Comparison of ENCODE assay signal across 13 cellular contexts in the genomic region with DNA sequence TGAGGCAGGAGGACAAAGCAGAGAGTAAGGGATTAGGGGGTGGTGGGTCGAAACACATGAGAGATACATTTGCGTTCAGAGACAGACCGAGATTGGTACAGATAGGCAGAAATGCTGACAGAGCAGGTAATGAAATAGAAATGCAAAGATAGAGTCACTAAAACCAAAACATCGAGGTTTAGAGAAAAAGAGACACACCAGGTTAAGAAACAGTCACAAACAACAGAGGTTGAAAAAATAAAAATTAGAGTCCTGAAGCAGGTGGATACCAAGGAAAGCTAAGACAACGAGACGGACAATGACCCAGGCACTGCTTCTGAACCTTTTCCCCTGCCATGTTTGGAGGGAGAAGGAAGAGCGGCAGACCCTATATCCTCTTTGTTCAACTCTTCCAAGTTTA. TPM values are rescaled to one million over a fixed set of nuclear protein-coding genes. Genes with fewer than 3 reads are reported as not detected.
A peak's percentile ranks its signal among the peaks of the same experiment; 100 is the strongest.
DNase-seq lines count a peak whose midpoint lies in the region; ATAC-seq and TF ChIP-seq lines count a peak whose summit lies in the region.
"Had no signal": no experiment of that assay in that cellular context is flagged by ENCODE, and none has a peak within 500 bp of the region (broad histone marks: within the 10 kb centered on the region; RNA-seq: fewer than 3 reads in every experiment).

No MANE protein-coding gene starts in this region.

- H2BK120ac ChIP-seq in neuronal stem cell (ENCODE audit: low read depth, low read length) = no peak overlapping the region

- no peak for ATAC-seq in effector memory CD8-positive, alpha-beta T cell (replicated peaks)
- ATAC-seq in stimulated activated effector memory CD8-positive, alpha-beta T cell treated with anti-CD3 and anti-CD28 coated beads, Interleukin-12 subunit alpha, Interleukin-12 subunit beta, amount 100 ng/mL, for 72 hours = no peak
- no peak for ATAC-seq in GM18520 (IDR thresholded peaks at IDR 0.05; ENCODE audit: unreplicated experiment)

- H4K8ac ChIP-seq in neuronal stem cell (ENCODE audit: low read depth, low read length) = no peak overlapping the region

- no peak overlapping the region for H3K18ac ChIP-seq in neuronal stem cell (ENCODE audit: low read length)

- H3K9me3 ChIP-seq in Peyer's patch (no peaks in the 10 kb centered on the region), neuronal stem cell (replicated peaks in 1 of 2; ENCODE audit: control insufficient read depth in 2 of 2, insufficient read depth in 1 of 2, low read depth in 1 of 2, low read length in 2 of 2) (no peaks in the 10 kb centered on the region)

- H2AK5ac ChIP-seq in neuronal stem cell (ENCODE audit: low read depth, low read length) = no peak overlapping the region

- no peak for DNase-seq in activated CD4-positive, alpha-beta T cell treated with anti-CD3 and anti-CD28 coated beads, Interleukin-2, amount 10 ng/mL, durations not matched to agents 24 days and 14 days
- no peak for DNase-seq in activated CD4-positive, alpha-beta T cell treated with anti-CD3 and anti-CD28 coated beads for 1 hour
- DNase-seq in Peyer's patch = no peak
- no peak for DNase-seq in effector memory CD8-positive, alpha-beta T cell
- DNase-seq in stimulated activated effector memory CD8-positive, alpha-beta T cell treated with anti-CD3 and anti-CD28 coated beads, Interleukin-12 subunit alpha, Interleukin-12 subunit beta, amount 100 ng/mL, for 72 hours (ENCODE audit: low spot score in 2 of 2) = no peak
- no peak for DNase-seq in HPDE6-E6E7 (ENCODE audit: extremely low spot score)
- no peak for DNase-seq in neuronal stem cell (ENCODE audit: low spot score)
- DNase-seq: activated gamma-delta T cell; NCI-H1048; NCI-H82; stimulated activated naive CD4-positive, alpha-beta T cell treated with Interleukin-2 at 50 U/mL for 16 hours; T-helper 9 cell had no signal

- H3K9ac ChIP-seq in neuronal stem cell (ENCODE audit: low read depth, low read length, poor library complexity) = no peak overlapping the region

- H2BK12ac ChIP-seq in neuronal stem cell (ENCODE audit: low read length) = no peak overlapping the region

- peak overlapping the region in 2 of 4 donors; percentile 95 to 96 for H3K4me3 ChIP-seq in Peyer's patch
- no peak overlapping the region for H3K4me3 ChIP-seq in neuronal stem cell (ENCODE audit: low read length in 2 of 2)

- H2BK5ac ChIP-seq in neuronal stem cell (ENCODE audit: low read length) = no peak overlapping the region

- H3K79me1 ChIP-seq in neuronal stem cell (ENCODE audit: low read depth, low read length) = peaks cover 7% of the 10 kb centered on the region

- no peak overlapping the region for H3K4ac ChIP-seq in neuronal stem cell (ENCODE audit: low read length)

- H3K36me3 ChIP-seq in Peyer's patch (no peaks in the 10 kb centered on the region), neuronal stem cell (replicated peaks in 1 of 2; ENCODE audit: control insufficient read depth in 2 of 2, insufficient read depth in 2 of 2, low read length in 2 of 2) (peaks cover 0 to 4% of the 10 kb centered on the region in 2 donors)

- H3K14ac ChIP-seq in neuronal stem cell (ENCODE audit: low read length) = no peak overlapping the region

- H2AFZ ChIP-seq in neuronal stem cell (ENCODE audit: low read length) = no peak overlapping the region

- H3K27me3 ChIP-seq in Peyer's patch = no peaks in the 10 kb centered on the region
- H3K27me3 ChIP-seq in neuronal stem cell (ENCODE audit: control insufficient read depth in 3 of 3, insufficient read depth in 3 of 3, low read depth in 1 of 3, low read length in 3 of 3) = no peaks in the 10 kb centered on the region

- no peak overlapping the region for H3K4me2 ChIP-seq in neuronal stem cell (ENCODE audit: insufficient read depth, low read length, poor library complexity, severe bottlenecking)

- H3K27me3 Mint-ChIP-seq in activated CD4-positive, alpha-beta T cell treated with anti-CD3 and anti-CD28 coated beads, Interleukin-2, amount 10 ng/mL, durations not matched to agents 24 days and 14 days = peaks cover 19% of the 10 kb centered on the region
- H3K27me3 Mint-ChIP-seq in effector memory CD8-positive, alpha-beta T cell = no peaks in the 10 kb centered on the region

- TF ChIP-seq CTCF in Peyer's patch (IDR thresholded peaks at IDR 0.05) = no peak

- WGBS in neuronal stem cell (ENCODE audit: extremely low coverage in 2 of 2, insufficient read length in 2 of 2, insufficient replicate concordance in 1 of 2), 2 donors = no CpG with 5 or more reads among the region's 7 CpGs

- peaks cover 14% of the 10 kb centered on the region for H3K36me3 Mint-ChIP-seq in activated CD4-positive, alpha-beta T cell treated with anti-CD3 and anti-CD28 coated beads, Interleukin-2, amount 10 ng/mL, durations not matched to agents 24 days and 14 days (ENCODE audit: low read depth)
- H3K36me3 Mint-ChIP-seq in effector memory CD8-positive, alpha-beta T cell (ENCODE audit: insufficient read depth) = no peaks in the 10 kb centered on the region
- peaks cover 12% of the 10 kb centered on the region for H3K36me3 Mint-ChIP-seq in stimulated activated effector memory CD8-positive, alpha-beta T cell treated with anti-CD3 and anti-CD28 coated beads, Interleukin-12 subunit alpha, Interleukin-12 subunit beta, amount 100 ng/mL, for 72 hours

- peaks cover 28% of the 10 kb centered on the region for H3K4me1 Mint-ChIP-seq in activated CD4-positive, alpha-beta T cell treated with anti-CD3 and anti-CD28 coated beads, Interleukin-2, amount 10 ng/mL, durations not matched to agents 24 days and 14 days
- H3K4me1 Mint-ChIP-seq in effector memory CD8-positive, alpha-beta T cell (ENCODE audit: low read depth in 2 of 2) = peaks cover 30 to 41% of the 10 kb centered on the region in 2 donors
- peaks cover 26% of the 10 kb centered on the region for H3K4me1 Mint-ChIP-seq in stimulated activated effector memory CD8-positive, alpha-beta T cell treated with anti-CD3 and anti-CD28 coated beads, Interleukin-12 subunit alpha, Interleukin-12 subunit beta, amount 100 ng/mL, for 72 hours

- H4K91ac ChIP-seq in neuronal stem cell (ENCODE audit: low read depth, low read length, poor library complexity) = no peak overlapping the region

- H3K23ac ChIP-seq in neuronal stem cell (ENCODE audit: low read depth, low read length, poor library complexity) = no peak overlapping the region

- peak overlapping the region; percentile 97 for H3K27ac Mint-ChIP-seq in activated CD4-positive, alpha-beta T cell treated with anti-CD3 and anti-CD28 coated beads, Interleukin-2, amount 10 ng/mL, durations not matched to agents 24 days and 14 days
- peak overlapping the region; percentile 91 to 98 for H3K27ac Mint-ChIP-seq in effector memory CD8-positive, alpha-beta T cell
- H3K27ac Mint-ChIP-seq in stimulated activated effector memory CD8-positive, alpha-beta T cell treated with anti-CD3 and anti-CD28 coated beads, Interleukin-12 subunit alpha, Interleukin-12 subunit beta, amount 100 ng/mL, for 72 hours = peak overlapping the region; percentile 92

- peaks cover 4% of the 10 kb centered on the region for H3K9me3 Mint-ChIP-seq in activated CD4-positive, alpha-beta T cell treated with anti-CD3 and anti-CD28 coated beads, Interleukin-2, amount 10 ng/mL, durations not matched to agents 24 days and 14 days
- no peaks in the 10 kb centered on the region for H3K9me3 Mint-ChIP-seq in effector memory CD8-positive, alpha-beta T cell
- H3K9me3 Mint-ChIP-seq in stimulated activated effector memory CD8-positive, alpha-beta T cell treated with anti-CD3 and anti-CD28 coated beads, Interleukin-12 subunit alpha, Interleukin-12 subunit beta, amount 100 ng/mL, for 72 hours = no peaks in the 10 kb centered on the region

- H2BK15ac ChIP-seq in neuronal stem cell (ENCODE audit: low read length) = no peak overlapping the region

- H3K27ac ChIP-seq in Peyer's patch (peak overlapping the region in 3 of 4 donors; percentile 85 to 97 (median 96)), neuronal stem cell (replicated peaks; ENCODE audit: low read length) (no peak overlapping the region)

- no peak for TF ChIP-seq POLR2A in Peyer's patch (IDR thresholded peaks at IDR 0.05)

- intact Hi-C loops in activated CD4-positive, alpha-beta T cell treated with anti-CD3 and anti-CD28 coated beads, Interleukin-2, amount 10 ng/mL, durations not matched to agents 24 days and 14 days (cut with micrococcal nuclease) = loop anchor here (1.0 to 2.0 kb wide), 4 partner anchors 8 to 106 kb away; no protein-coding TSS in a partner anchor

- peak overlapping the region; percentile 77 for H3K4me3 Mint-ChIP-seq in activated CD4-positive, alpha-beta T cell treated with anti-CD3 and anti-CD28 coated beads, Interleukin-2, amount 10 ng/mL, durations not matched to agents 24 days and 14 days
- peak overlapping the region; percentile 73 to 82 for H3K4me3 Mint-ChIP-seq in effector memory CD8-positive, alpha-beta T cell
- peak overlapping the region; percentile 87 for H3K4me3 Mint-ChIP-seq in stimulated activated effector memory CD8-positive, alpha-beta T cell treated with anti-CD3 and anti-CD28 coated beads, Interleukin-12 subunit alpha, Interleukin-12 subunit beta, amount 100 ng/mL, for 72 hours

- H3K4me1 ChIP-seq in Peyer's patch = peaks cover 0 to 31% (median 9%) of the 10 kb centered on the region in 4 donors
- peaks cover 2 to 16% of the 10 kb centered on the region in 2 donors for H3K4me1 ChIP-seq in neuronal stem cell (ENCODE audit: control insufficient read depth in 2 of 2, insufficient read depth in 1 of 2, low read depth in 1 of 2, low read length in 2 of 2)

RNA-seq across cellular contexts. Expression of gene MAPK1, which starts 1.2 kb away (rescaled TPM):
- total RNA-seq in activated CD4-positive, alpha-beta T cell treated with anti-CD3 and anti-CD28 coated beads, Interleukin-2, amount 10 ng/mL, durations not matched to agents 24 days and 14 days = 101 TPM in 2 replicates
- 10 to 100 TPM; 38.9 to 49.5 (median 43.2) TPM for total RNA-seq in Peyer's patch
- 51.0 TPM for polyA plus RNA-seq in neuronal stem cell (2013, experiment 1 of 2)
- polyA plus RNA-seq in neuronal stem cell (2013, experiment 2 of 2) = 50.9 TPM
